ENCODE assay signal across 1 cellular context in genomic region chr1:54046671-54047383, GRCh38.
TF ChIP-seq lines count a peak whose summit lies in the region.

No MANE protein-coding gene starts in this region.

TF ChIP-seq in GM12878, 131 proteins besides CTCF, POLR2A, EP300 and RAD21 (continued from another document):
- no peak for TF ChIP-seq ZNF592 (IDR thresholded peaks at IDR 0.05)
- no peak for TF ChIP-seq HDAC2 (IDR thresholded peaks at IDR 0.05)
- TF ChIP-seq DPF2 (IDR thresholded peaks at IDR 0.05), result no peak
- no peak for TF ChIP-seq SIN3A (IDR thresholded peaks at IDR 0.05; ENCODE audit: low read depth, low read length)
- no peak for TF ChIP-seq WRNIP1 (IDR thresholded peaks at IDR 0.05; ENCODE audit: borderline replicate concordance, low read depth, low read length)
- no peak for TF ChIP-seq SPI1 (IDR thresholded peaks at IDR 0.05; ENCODE audit: borderline replicate concordance, insufficient read depth, low read depth, low read length)
- TF ChIP-seq, protein P1, sequence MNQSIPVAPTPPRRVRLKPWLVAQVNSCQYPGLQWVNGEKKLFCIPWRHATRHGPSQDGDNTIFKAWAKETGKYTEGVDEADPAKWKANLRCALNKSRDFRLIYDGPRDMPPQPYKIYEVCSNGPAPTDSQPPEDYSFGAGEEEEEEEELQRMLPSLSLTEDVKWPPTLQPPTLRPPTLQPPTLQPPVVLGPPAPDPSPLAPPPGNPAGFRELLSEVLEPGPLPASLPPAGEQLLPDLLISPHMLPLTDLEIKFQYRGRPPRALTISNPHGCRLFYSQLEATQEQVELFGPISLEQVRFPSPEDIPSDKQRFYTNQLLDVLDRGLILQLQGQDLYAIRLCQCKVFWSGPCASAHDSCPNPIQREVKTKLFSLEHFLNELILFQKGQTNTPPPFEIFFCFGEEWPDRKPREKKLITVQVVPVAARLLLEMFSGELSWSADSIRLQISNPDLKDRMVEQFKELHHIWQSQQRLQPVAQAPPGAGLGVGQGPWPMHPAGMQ (IDR thresholded peaks at IDR 0.05; ENCODE audit: borderline replicate concordance), result no peak
